8 cellular contexts compared by ENCODE assay signal in the genomic region with DNA sequence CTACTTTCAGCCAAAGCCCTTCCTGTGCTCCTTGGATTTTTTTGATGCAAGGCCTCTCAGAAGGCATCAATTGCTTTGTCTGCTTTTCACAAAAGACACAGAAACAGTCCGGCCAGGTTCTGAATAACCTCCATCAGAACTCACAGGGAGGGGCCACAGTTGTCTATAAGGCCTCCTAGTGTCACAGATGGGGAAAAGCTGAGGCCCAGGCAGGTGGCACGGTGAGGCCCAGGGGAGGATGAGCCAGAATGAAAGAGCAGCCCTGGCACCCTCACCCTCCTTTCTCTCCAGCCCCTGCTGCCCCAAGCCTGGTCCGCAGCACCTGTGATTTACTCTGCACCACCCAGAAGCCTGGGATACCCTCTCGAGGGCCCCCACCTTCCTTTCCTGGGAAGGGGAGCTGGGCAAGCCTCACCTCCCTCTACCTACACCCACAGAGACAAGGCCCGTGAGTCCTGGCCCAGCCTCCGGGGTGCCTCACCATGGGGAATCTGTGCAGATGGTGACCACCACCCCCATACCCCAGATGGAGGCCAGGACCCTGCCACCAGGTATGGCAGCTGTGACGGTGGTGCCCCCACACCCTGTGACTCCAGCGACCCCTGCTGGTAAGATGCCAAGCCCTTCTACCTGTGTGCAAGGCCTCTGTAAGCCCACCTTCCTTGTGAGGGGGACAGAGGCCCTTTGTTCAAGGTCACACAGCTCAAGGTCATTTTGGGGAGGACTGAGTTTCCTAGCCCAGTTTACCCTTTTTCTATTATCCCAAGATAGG. TPM values are rescaled to one million over a fixed set of nuclear protein-coding genes. Genes with fewer than 3 reads are reported as not detected.
DNase-seq lines count a peak whose midpoint lies in the region; ATAC-seq, FAIRE-seq and TF ChIP-seq lines count a peak whose summit lies in the region.

No MANE protein-coding gene starts in this region.

- H3K9me3 Mint-ChIP-seq in CD8-positive, alpha-beta T cell = no peaks in the 10 kb centered on the region
- H3K9me3 Mint-ChIP-seq in activated CD4-positive, alpha-beta memory T cell treated with anti-CD3 and anti-CD28 coated beads for 36 hours = no peaks in the 10 kb centered on the region

- H3K4me3 Mint-ChIP-seq in CD8-positive, alpha-beta T cell = no peak overlapping the region
- no peak overlapping the region for H3K4me3 Mint-ChIP-seq in activated CD4-positive, alpha-beta memory T cell treated with anti-CD3 and anti-CD28 coated beads for 36 hours

- no peaks in the 10 kb centered on the region for H3K4me1 ChIP-seq in CD8-positive, alpha-beta T cell (ENCODE audit: insufficient read depth, low read length)
- no peaks in the 10 kb centered on the region for H3K4me1 ChIP-seq in foreskin keratinocyte

- DNase-seq in CD8-positive, alpha-beta T cell = peak; percentile 36 to 77 (median 71)
- DNase-seq in HTR-8/SVneo (ENCODE audit: insufficient read length, low spot score) = peak; percentile 25
- DNase-seq in activated CD4-positive, alpha-beta memory T cell treated with anti-CD3 and anti-CD28 coated beads for 36 hours = peak; percentile 67
- DNase-seq in foreskin keratinocyte = no peak
- DNase-seq in stimulated activated CD4-positive, alpha-beta T cell treated with anti-CD3 and anti-CD28 coated beads, Interleukin-4, amount 100 ng/mL, for 48 hours (ENCODE audit: low read depth in 2 of 2) = peak; percentile 39 to 54
- DNase-seq in NCI-H510A (lab: John Stamatoyannopoulos, UW) = no peak
- no peak for DNase-seq in SKM-1 (lab: John Stamatoyannopoulos, UW; ENCODE audit: unreplicated experiment)
- DNase-seq in DMS153 (lab: John Stamatoyannopoulos, UW) = no peak

- intact Hi-C loops in CD8-positive, alpha-beta T cell (cut with DNase I, micrococcal nuclease) = loop anchor here (2.0 to 10.0 kb wide), 3 partner anchors 55 to 245 kb away; no protein-coding TSS in a partner anchor
- intact Hi-C loops in activated CD4-positive, alpha-beta memory T cell treated with anti-CD3 and anti-CD28 coated beads for 36 hours (cut with micrococcal nuclease) = loop anchor here (1.0 kb wide), 1 partner anchor 137 kb away; no protein-coding TSS in a partner anchor

- no peaks in the 10 kb centered on the region for H3K9me3 ChIP-seq in CD8-positive, alpha-beta T cell (ENCODE audit: low read length)

- FAIRE-seq in HTR-8/SVneo (lab: Jason Lieb, UNC) = no peak

- H3K27ac Mint-ChIP-seq in CD8-positive, alpha-beta T cell = no peak overlapping the region
- H3K27ac Mint-ChIP-seq in activated CD4-positive, alpha-beta memory T cell treated with anti-CD3 and anti-CD28 coated beads for 36 hours = no peak overlapping the region

- H3K36me3 ChIP-seq in CD8-positive, alpha-beta T cell (ENCODE audit: insufficient read depth, low read length) = no peaks in the 10 kb centered on the region

- H3K27me3 Mint-ChIP-seq in CD8-positive, alpha-beta T cell (ENCODE audit: low read depth) = no peaks in the 10 kb centered on the region
- H3K27me3 Mint-ChIP-seq in activated CD4-positive, alpha-beta memory T cell treated with anti-CD3 and anti-CD28 coated beads for 36 hours = no peaks in the 10 kb centered on the region

- H3K4me1 Mint-ChIP-seq in CD8-positive, alpha-beta T cell (ENCODE audit: low read depth) = no peaks in the 10 kb centered on the region
- H3K4me1 Mint-ChIP-seq in activated CD4-positive, alpha-beta memory T cell treated with anti-CD3 and anti-CD28 coated beads for 36 hours (ENCODE audit: low read depth) = no peaks in the 10 kb centered on the region

- TF ChIP-seq CTCF in CD8-positive, alpha-beta T cell (IDR thresholded peaks at IDR 0.05) = peak; percentile 57
- TF ChIP-seq CTCF in foreskin keratinocyte (conservative IDR thresholded peaks at IDR 0.05) = peak; percentile 46

- H3K27ac ChIP-seq in CD8-positive, alpha-beta T cell (ENCODE audit: low read depth, low read length) = no peak overlapping the region
- H3K27ac ChIP-seq in foreskin keratinocyte = no peak overlapping the region

- CTCF ChIA-PET in CD8-positive, alpha-beta T cell (lab: Charles Lee) = interaction anchor here (0.6 to 3.0 kb wide), 22 partner anchors 8 to 1354 kb away, joined by 3 to 13 read pairs (median 3); a partner anchor contains a TSS
- CTCF ChIA-PET in activated CD4-positive, alpha-beta memory T cell treated with anti-CD3 and anti-CD28 coated beads for 36 hours (lab: Charles Lee) = interaction anchor here (0.6 to 3.8 kb wide), 8 partner anchors 9 to 648 kb away, joined by 3 to 37 read pairs (median 4); no protein-coding TSS in a partner anchor

- POLR2A ChIA-PET in CD8-positive, alpha-beta T cell (lab: Charles Lee) = no interaction called here
- POLR2A ChIA-PET in activated CD4-positive, alpha-beta memory T cell treated with anti-CD3 and anti-CD28 coated beads for 36 hours (lab: Charles Lee) = no interaction called here

- H3K27me3 ChIP-seq in CD8-positive, alpha-beta T cell (ENCODE audit: insufficient read depth, low read length) = no peaks in the 10 kb centered on the region
- no peaks in the 10 kb centered on the region for H3K27me3 ChIP-seq in foreskin keratinocyte

- no peak overlapping the region for H3K4me3 ChIP-seq in CD8-positive, alpha-beta T cell (ENCODE audit: low read depth, low read length)

- no peaks in the 10 kb centered on the region for H3K36me3 Mint-ChIP-seq in CD8-positive, alpha-beta T cell
- H3K36me3 Mint-ChIP-seq in activated CD4-positive, alpha-beta memory T cell treated with anti-CD3 and anti-CD28 coated beads for 36 hours = no peaks in the 10 kb centered on the region

- ATAC-seq in CD8-positive, alpha-beta T cell = peak; percentile 85
- no peak for ATAC-seq in foreskin keratinocyte

RNA-seq across cellular contexts. Expression of a gene that starts 26.2 kb away (rescaled TPM):
- total RNA-seq in CD8-positive, alpha-beta T cell = 1 to 10 TPM; 2.2 to 2.5 TPM
- under 1 TPM; 0.41 to 0.45 TPM for total RNA-seq in activated CD4-positive, alpha-beta memory T cell treated with anti-CD3 and anti-CD28 coated beads for 36 hours
- 0.35 and 0.48 TPM in 2 replicates for total RNA-seq in foreskin keratinocyte
- 0.48 and 0.66 TPM in 2 replicates for polyA plus RNA-seq in foreskin keratinocyte

RNA-seq across cellular contexts. Expression of a gene that starts 38.6 kb away (rescaled TPM):
- total RNA-seq in CD8-positive, alpha-beta T cell = 10 to 100 TPM; 18.8 TPM
- 10 to 100 TPM; 18.1 to 21.4 TPM for total RNA-seq in activated CD4-positive, alpha-beta memory T cell treated with anti-CD3 and anti-CD28 coated beads for 36 hours
- total RNA-seq in foreskin keratinocyte = 3.7 and 5.1 TPM in 2 replicates
- 1.2 and 1.7 TPM in 2 replicates for polyA plus RNA-seq in foreskin keratinocyte

Comparison
In these comparisons a context has a peak if more than half of its experiments do, and no peak if none do; other contexts are left out.
1. DNase-seq: peak in CD8-positive, alpha-beta T cell (7 of 7), HTR-8/SVneo (single experiment), activated CD4-positive, alpha-beta memory T cell treated with anti-CD3 and anti-CD28 coated beads for 36 hours (single experiment) and stimulated activated CD4-positive, alpha-beta T cell treated with anti-CD3 and anti-CD28 coated beads, Interleukin-4, amount 100 ng/mL, for 48 hours (2 of 2); none in foreskin keratinocyte (0 of 2), NCI-H510A (single experiment), SKM-1 (single experiment) and DMS153 (single experiment).